In genomic region chr1:167083871-167084270, GRCh38 we compare ENCODE assay signal across 26 cellular contexts. TPM values are rescaled to one million over a fixed set of nuclear protein-coding genes. Genes with fewer than 3 reads are reported as not detected.
"Had no signal": no experiment of that assay in that cellular context is flagged by ENCODE, and none has a peak within 500 bp of the region (broad histone marks: within the 10 kb centered on the region; RNA-seq: fewer than 3 reads in every experiment).

No MANE protein-coding gene starts in this region.

- H3K27ac ChIP-seq: gastrocnemius medialis, lower lobe of right lung, neutrophil, psoas muscle, skin epidermis, thoracic aorta, upper lobe of left lung, uterus had no signal

- H3K9me3 Mint-ChIP-seq: memory B cell; mesothelial cell of epicardium; naive thymus-derived CD4-positive, alpha-beta T cell had no signal

- H3K4me3 ChIP-seq: gastrocnemius medialis, heart right ventricle, lower lobe of right lung, psoas muscle, sigmoid colon, skin epidermis, stomach, thoracic aorta, upper lobe of left lung, uterus had no signal

- H3K4me1 ChIP-seq: sigmoid colon, uterus had no signal

- H3K36me3 Mint-ChIP-seq: memory B cell, mesothelial cell of epicardium had no signal

- H3K4me1 Mint-ChIP-seq: memory B cell, mesothelial cell of epicardium had no signal

- H3K9me3 ChIP-seq: gastrocnemius medialis, heart right ventricle, lower lobe of right lung, neutrophil, psoas muscle, sigmoid colon, stomach, thoracic aorta, upper lobe of left lung, uterus had no signal

- H3K36me3 ChIP-seq: gastrocnemius medialis, heart right ventricle, lower lobe of right lung, neutrophil, sigmoid colon, stomach, thoracic aorta, upper lobe of left lung, uterus had no signal

- ATAC-seq: esophagus mucosa; left lobe of liver; naive thymus-derived CD4-positive, alpha-beta T cell had no signal

- H3K27me3 ChIP-seq: gastrocnemius medialis, neutrophil, upper lobe of left lung, uterus had no signal

- DNase-seq: cerebellar nuclear complex; dermis blood vessel endothelial cell; effector CD4-positive, alpha-beta T cell; gastrocnemius medialis; islet precursor cell; lower lobe of right lung; naive thymus-derived CD4-positive, alpha-beta T cell; psoas muscle; retina; sigmoid colon; stimulated activated CD4-positive, alpha-beta T cell treated with anti-CD3 and anti-CD28 coated beads, Interleukin-12 subunit alpha, Interleukin-12 subunit beta, amount 100 ng/mL, for 4 hours; stimulated activated naive CD4-positive, alpha-beta T cell; upper lobe of left lung; uterus had no signal

- H3K4me3 Mint-ChIP-seq: memory B cell; mesothelial cell of epicardium; naive thymus-derived CD4-positive, alpha-beta T cell had no signal

- H3K27ac Mint-ChIP-seq: memory B cell; mesothelial cell of epicardium; naive thymus-derived CD4-positive, alpha-beta T cell had no signal

RNA-seq across cellular contexts. Expression of gene GPA33, which starts 6.3 kb away (rescaled TPM):
- total RNA-seq: dermis blood vessel endothelial cell, esophagus mucosa, fibroblast of lung, osteoblast, thoracic aorta had no signal
- polyA plus RNA-seq: fibroblast of lung had no signal

RNA-seq across cellular contexts. Expression of gene STYXL2, which starts 10.0 kb away (rescaled TPM):
- total RNA-seq: dermis blood vessel endothelial cell; esophagus mucosa; fibroblast of lung; left lobe of liver; naive thymus-derived CD4-positive, alpha-beta T cell; osteoblast had no signal
- polyA plus RNA-seq: fibroblast of lung; naive thymus-derived CD4-positive, alpha-beta T cell; neural cell; stomach had no signal
